In the genomic region with DNA sequence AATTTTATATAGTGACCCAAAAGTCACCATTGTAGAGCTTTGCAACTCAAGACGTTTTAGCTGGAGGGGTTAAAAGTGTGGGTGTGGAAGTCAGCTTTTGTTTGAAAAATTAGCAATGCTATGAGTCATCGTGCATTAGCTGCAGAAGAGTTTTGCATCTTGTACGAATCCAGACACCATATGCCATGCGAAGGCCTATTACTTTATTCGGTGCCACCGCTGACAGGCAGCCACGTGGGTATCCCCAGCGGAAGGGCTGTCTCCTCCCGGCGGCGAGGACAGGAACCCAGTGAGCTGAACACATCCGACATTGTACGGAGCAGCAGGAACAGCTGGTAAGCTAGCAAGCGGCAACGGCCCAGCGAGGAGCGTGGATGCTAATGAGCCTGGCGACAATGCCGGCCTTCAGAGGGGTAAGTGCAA, we compare ENCODE assay signal across 8 cellular contexts.
DNase-seq lines count a peak whose midpoint lies in the region; ATAC-seq and TF ChIP-seq lines count a peak whose summit lies in the region.

No MANE protein-coding gene starts in this region.

- TF ChIP-seq POLR2A in ovary (IDR thresholded peaks at IDR 0.05): no peak

- peak overlapping the region; percentile 94 for H3K4me3 Mint-ChIP-seq in activated T-helper 17 cell treated with anti-CD3 and anti-CD28 coated beads, Interleukin-2, amount 50 U/mL, for 72 hours

- peaks cover 9% of the 10 kb centered on the region for H3K4me1 ChIP-seq in ovary (ENCODE audit: insufficient read depth)
- no peaks in the 10 kb centered on the region for H3K4me1 ChIP-seq in aorta (ENCODE audit: control insufficient read depth in 1 of 2, insufficient read depth in 2 of 2, low read length in 2 of 2)

- TF ChIP-seq EP300 in ovary (IDR thresholded peaks at IDR 0.05): no peak

- no peak for TF ChIP-seq CTCF in ovary (IDR thresholded peaks at IDR 0.05)

- WGBS in ovary, 3 donors: 6 to 16% (median 8%) methylated on average over 19 of the region's 19 CpGs
- WGBS in aorta, 2 donors: 14 to 22% methylated on average over 19 of the region's 19 CpGs

- H3K4me1 Mint-ChIP-seq in activated T-helper 17 cell treated with anti-CD3 and anti-CD28 coated beads, Interleukin-2, amount 50 U/mL, for 72 hours: peaks cover 25% of the 10 kb centered on the region

- H3K36me3 ChIP-seq in ovary (no peaks in the 10 kb centered on the region), aorta (ENCODE audit: control insufficient read depth in 1 of 2, insufficient read depth in 2 of 2, low read length in 1 of 2) (no peaks in the 10 kb centered on the region)

- H3K9me3 Mint-ChIP-seq in activated T-helper 17 cell treated with anti-CD3 and anti-CD28 coated beads, Interleukin-2, amount 50 U/mL, for 72 hours: no peaks in the 10 kb centered on the region

- intact Hi-C loops in ovary (cut with DNase I) (no loop called here), aorta (cut with DNase I) (no loop called here)

- H3K4me3 ChIP-seq in ovary (no peak overlapping the region), aorta (ENCODE audit: low read length in 2 of 2) (no peak overlapping the region)

- peak overlapping the region; percentile 88 for H3K27ac Mint-ChIP-seq in activated T-helper 17 cell treated with anti-CD3 and anti-CD28 coated beads, Interleukin-2, amount 50 U/mL, for 72 hours

- H3K27me3 ChIP-seq in ovary (no peaks in the 10 kb centered on the region), aorta (ENCODE audit: control insufficient read depth in 1 of 2, insufficient read depth in 2 of 2, low read length in 1 of 2) (no peaks in the 10 kb centered on the region)

- ATAC-seq in HG02970 (IDR thresholded peaks at IDR 0.05; ENCODE audit: low FRiP score, unreplicated experiment): peak; percentile 75
- ATAC-seq in activated T-helper 17 cell treated with anti-CD3 and anti-CD28 coated beads, Interleukin-2, amount 50 U/mL, for 72 hours (replicated peaks): peak; percentile 93
- ATAC-seq in aorta (ENCODE audit: low FRiP score): peak; percentile 66

- H3K9me3 ChIP-seq in ovary: no peaks in the 10 kb centered on the region
- H3K9me3 ChIP-seq in aorta (ENCODE audit: control insufficient read depth, low read length): no peaks in the 10 kb centered on the region

- no peaks in the 10 kb centered on the region for H3K27me3 Mint-ChIP-seq in activated T-helper 17 cell treated with anti-CD3 and anti-CD28 coated beads, Interleukin-2, amount 50 U/mL, for 72 hours

- peak; percentile 68 to 88 (median 70) for DNase-seq in NCI-H1417 (lab: John Stamatoyannopoulos, UW)
- no peak for DNase-seq in NCI-H1417 treated with DMSO at 0.1 percent for 48 hours (lab: John Stamatoyannopoulos, UW)
- peak; percentile 99 for DNase-seq in NCI-H69 (lab: John Stamatoyannopoulos, UW)
- DNase-seq in foreskin melanocyte: peak; percentile 96
- peak in 3 of 5 donors; percentile 27 to 51 (median 32) for DNase-seq in ovary
- DNase-seq in aorta: peak; percentile 75 to 77

- H3K27ac ChIP-seq in ovary: no peak overlapping the region
- no peak overlapping the region for H3K27ac ChIP-seq in aorta (ENCODE audit: low read depth in 1 of 2, low read length in 2 of 2)

- peaks cover 47% of the 10 kb centered on the region for H3K36me3 Mint-ChIP-seq in activated T-helper 17 cell treated with anti-CD3 and anti-CD28 coated beads, Interleukin-2, amount 50 U/mL, for 72 hours (ENCODE audit: low read depth)
